In the genomic region with DNA sequence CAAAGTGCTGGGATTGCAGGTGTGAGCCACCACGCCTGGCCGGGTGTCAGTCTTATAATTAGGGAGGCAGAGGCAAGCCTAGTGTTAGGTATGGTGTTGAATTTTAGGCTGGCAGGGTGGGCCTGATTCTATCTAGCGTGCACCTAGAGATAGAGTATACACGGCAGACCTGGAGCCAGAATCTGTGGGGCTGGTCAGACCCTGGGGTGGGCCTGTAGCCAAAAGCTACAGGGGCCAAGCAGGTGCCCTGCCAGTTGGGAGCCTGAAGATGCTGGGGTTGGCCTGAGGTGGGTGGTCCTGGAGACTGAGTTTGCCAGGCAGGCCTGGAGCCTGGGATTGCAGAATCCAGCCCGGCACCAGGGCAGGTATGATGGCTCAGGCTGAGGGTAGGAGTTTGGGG, we compare ENCODE assay signal across 37 cellular contexts.
"Had no signal": no experiment of that assay in that cellular context is flagged by ENCODE, and none has a peak within 500 bp of the region (broad histone marks: within the 10 kb centered on the region; RNA-seq: fewer than 3 reads in every experiment).

No MANE protein-coding gene starts in this region.

- H3K4me1 ChIP-seq: ascending aorta had no signal

- H3K27me3 ChIP-seq: ascending aorta, cardiac muscle cell had no signal

- H3K27ac ChIP-seq: ascending aorta, cardiac muscle cell, VCaP had no signal

- H3K27ac Mint-ChIP-seq: activated B cell treated with CpG ODN at 0.5 μM for 24 hours; activated CD4-positive, alpha-beta memory T cell treated with anti-CD3 and anti-CD28 coated beads for 36 hours; activated CD4-positive, alpha-beta T cell treated with anti-CD3 and anti-CD28 coated beads, Interleukin-2, amount 10 ng/mL, durations not matched to agents 24 days and 14 days; activated CD8-positive, alpha-beta T cell treated with anti-CD3 and anti-CD28 coated beads for 36 hours; activated naive CD4-positive, alpha-beta T cell treated with anti-CD3 and anti-CD28 coated beads, Interleukin-2, amount 10 ng/mL, durations not matched to agents 7 days and 5 days; activated naive CD4-positive, alpha-beta T cell treated with anti-CD3 and anti-CD28 coated beads, Interleukin-2, amount 50 U/mL, for 24 hours; activated naive CD8-positive, alpha-beta T cell; activated naive CD8-positive, alpha-beta T cell treated with anti-CD3 and anti-CD28 coated beads, Interleukin-2, amount 10 ng/mL, durations not matched to agents 7 days and 5 days; activated naive CD8-positive, alpha-beta T cell treated with anti-CD3 and anti-CD28 coated beads, Interleukin-2, amount 50 U/mL, for 24 hours; activated T-cell treated with anti-CD3 and anti-CD28 coated beads, Interleukin-2, amount 50 U/mL, for 72 hours; activated T-helper 1 cell treated with anti-CD3 and anti-CD28 coated beads, Interleukin-12 subunit alpha, Interleukin-12 subunit beta, Interleukin-2, Interleukin-4 antibody, amounts not matched to agents 30 ng/mL and 10 ng/mL and 1 ng/mL, durations not matched to agents 14 hours and 24 hours and 36 hours; activated T-helper 17 cell treated with anti-CD3 and anti-CD28 coated beads, Interleukin-2, amount 50 U/mL, for 72 hours; brain; T-helper 1 cell treated with Interleukin-12 subunit alpha and Interleukin-12 subunit beta and Interleukin-4 antibody, amounts not matched to agents 30 μg/mL and 1 μg/mL, for 36 hours; T-helper 2 cell treated with Interferon-gamma antibody and Interleukin-4, amounts not matched to agents 5 μg/mL and 100 μg/mL, for 36 hours had no signal

- H3K4me3 ChIP-seq: ascending aorta, cardiac muscle cell had no signal

- H3K36me3 ChIP-seq: ascending aorta, cardiac muscle cell had no signal

- DNase-seq: activated B cell treated with CpG ODN at 0.5 μM for 24 hours; activated CD4-positive, alpha-beta memory T cell treated with anti-CD3 and anti-CD28 coated beads for 36 hours; activated CD4-positive, alpha-beta T cell treated with anti-CD3 and anti-CD28 coated beads for 4 hours; activated CD4-positive, alpha-beta T cell treated with anti-CD3 and anti-CD28 coated beads, Interleukin-2, amount 10 ng/mL, durations not matched to agents 24 days and 14 days; activated CD4-positive, alpha-beta T cell treated with anti-CD3 and anti-CD28 coated beads, Interleukin-2, amount 50 U/mL, for 1 hour; activated CD4-positive, alpha-beta T cell treated with anti-CD3 and anti-CD28 coated beads, Interleukin-2, amount 50 U/mL, for 4 hours; activated CD4-positive, CD25-positive, alpha-beta regulatory T cell treated with anti-CD3 and anti-CD28 coated beads, Interleukin-2, amount 50 U/mL, for 72 hours; activated CD8-positive, alpha-beta memory T cell treated with anti-CD3 and anti-CD28 coated beads, Interleukin-2, amount 50 U/mL, for 4 hours; activated CD8-positive, alpha-beta T cell treated with anti-CD3 and anti-CD28 coated beads for 36 hours; activated effector memory CD4-positive, alpha-beta T cell treated with anti-CD3 and anti-CD28 coated beads, Interleukin-2, amount 50 U/mL, for 16 hours; activated gamma-delta T cell treated with Interleukin-2 at 50 U/mL for 16 hours; activated naive CD4-positive, alpha-beta T cell; activated naive CD4-positive, alpha-beta T cell treated with anti-CD3 and anti-CD28 coated beads, Interleukin-2, amount 10 ng/mL, durations not matched to agents 7 days and 5 days; activated naive CD8-positive, alpha-beta T cell treated with anti-CD3 and anti-CD28 coated beads, Interleukin-2, amount 10 ng/mL, durations not matched to agents 7 days and 5 days; activated naive CD8-positive, alpha-beta T cell treated with anti-CD3 and anti-CD28 coated beads, Interleukin-2, amount 50 U/mL, for 24 hours; activated T-cell treated with anti-CD3 and anti-CD28 coated beads for 4 hours; activated T-cell treated with anti-CD3 and anti-CD28 coated beads, Interleukin-2, amount 50 U/mL, for 1 hour; activated T-cell treated with anti-CD3 and anti-CD28 coated beads, Interleukin-2, amount 50 U/mL, for 4 hours; activated T-cell treated with anti-CD3 and anti-CD28 coated beads, Interleukin-2, amount 50 U/mL, for 72 hours; amygdala; anterior cingulate cortex; caudate nucleus; cerebellar nuclear complex; T-helper 1 cell; T-helper 2 cell; T-helper 9 cell had no signal

- H3K4me3 Mint-ChIP-seq: activated B cell treated with CpG ODN at 0.5 μM for 24 hours; activated CD4-positive, alpha-beta memory T cell treated with anti-CD3 and anti-CD28 coated beads for 36 hours; activated CD4-positive, alpha-beta T cell treated with anti-CD3 and anti-CD28 coated beads, Interleukin-2, amount 10 ng/mL, durations not matched to agents 24 days and 14 days; activated CD8-positive, alpha-beta T cell treated with anti-CD3 and anti-CD28 coated beads for 36 hours; activated naive CD4-positive, alpha-beta T cell treated with anti-CD3 and anti-CD28 coated beads, Interleukin-2, amount 10 ng/mL, durations not matched to agents 7 days and 5 days; activated naive CD4-positive, alpha-beta T cell treated with anti-CD3 and anti-CD28 coated beads, Interleukin-2, amount 50 U/mL, for 24 hours; activated naive CD8-positive, alpha-beta T cell; activated naive CD8-positive, alpha-beta T cell treated with anti-CD3 and anti-CD28 coated beads, Interleukin-2, amount 10 ng/mL, durations not matched to agents 7 days and 5 days; activated naive CD8-positive, alpha-beta T cell treated with anti-CD3 and anti-CD28 coated beads, Interleukin-2, amount 50 U/mL, for 24 hours; activated T-cell treated with anti-CD3 and anti-CD28 coated beads, Interleukin-2, amount 50 U/mL, for 4 hours; activated T-cell treated with anti-CD3 and anti-CD28 coated beads, Interleukin-2, amount 50 U/mL, for 72 hours; activated T-helper 1 cell treated with anti-CD3 and anti-CD28 coated beads, Interleukin-12 subunit alpha, Interleukin-12 subunit beta, Interleukin-2, Interleukin-4 antibody, amounts not matched to agents 30 ng/mL and 10 ng/mL and 1 ng/mL, durations not matched to agents 14 hours and 24 hours and 36 hours; activated T-helper 17 cell treated with anti-CD3 and anti-CD28 coated beads, Interleukin-2, amount 50 U/mL, for 72 hours; brain; central memory CD8-positive, alpha-beta T cell; T-helper 1 cell treated with Interleukin-12 subunit alpha and Interleukin-12 subunit beta and Interleukin-4 antibody, amounts not matched to agents 30 μg/mL and 1 μg/mL, for 36 hours; T-helper 2 cell treated with Interferon-gamma antibody and Interleukin-4, amounts not matched to agents 5 μg/mL and 100 μg/mL, for 36 hours had no signal

- H3K4me1 Mint-ChIP-seq: activated B cell treated with CpG ODN at 0.5 μM for 24 hours; activated CD4-positive, alpha-beta T cell treated with anti-CD3 and anti-CD28 coated beads, Interleukin-2, amount 10 ng/mL, durations not matched to agents 24 days and 14 days; activated naive CD4-positive, alpha-beta T cell treated with anti-CD3 and anti-CD28 coated beads, Interleukin-2, amount 10 ng/mL, durations not matched to agents 7 days and 5 days; activated naive CD4-positive, alpha-beta T cell treated with anti-CD3 and anti-CD28 coated beads, Interleukin-2, amount 50 U/mL, for 24 hours; activated naive CD8-positive, alpha-beta T cell treated with anti-CD3 and anti-CD28 coated beads, Interleukin-2, amount 10 ng/mL, durations not matched to agents 7 days and 5 days; activated naive CD8-positive, alpha-beta T cell treated with anti-CD3 and anti-CD28 coated beads, Interleukin-2, amount 50 U/mL, for 24 hours; activated T-helper 17 cell treated with anti-CD3 and anti-CD28 coated beads, Interleukin-2, amount 50 U/mL, for 72 hours; brain; central memory CD8-positive, alpha-beta T cell had no signal

- H3K9me3 ChIP-seq: ascending aorta had no signal

- H3K36me3 Mint-ChIP-seq: activated CD4-positive, alpha-beta memory T cell treated with anti-CD3 and anti-CD28 coated beads for 36 hours; activated naive CD4-positive, alpha-beta T cell treated with anti-CD3 and anti-CD28 coated beads, Interleukin-2, amount 10 ng/mL, durations not matched to agents 7 days and 5 days; activated naive CD4-positive, alpha-beta T cell treated with anti-CD3 and anti-CD28 coated beads, Interleukin-2, amount 50 U/mL, for 24 hours; activated naive CD8-positive, alpha-beta T cell; activated naive CD8-positive, alpha-beta T cell treated with anti-CD3 and anti-CD28 coated beads, Interleukin-2, amount 10 ng/mL, durations not matched to agents 7 days and 5 days; brain had no signal

- H3K27me3 Mint-ChIP-seq: activated B cell treated with CpG ODN at 0.5 μM for 24 hours; activated CD4-positive, alpha-beta memory T cell treated with anti-CD3 and anti-CD28 coated beads for 36 hours; activated CD4-positive, alpha-beta T cell treated with anti-CD3 and anti-CD28 coated beads, Interleukin-2, amount 10 ng/mL, durations not matched to agents 24 days and 14 days; activated CD8-positive, alpha-beta T cell treated with anti-CD3 and anti-CD28 coated beads for 36 hours; activated naive CD4-positive, alpha-beta T cell treated with anti-CD3 and anti-CD28 coated beads, Interleukin-2, amount 10 ng/mL, durations not matched to agents 7 days and 5 days; activated naive CD4-positive, alpha-beta T cell treated with anti-CD3 and anti-CD28 coated beads, Interleukin-2, amount 50 U/mL, for 24 hours; activated naive CD8-positive, alpha-beta T cell; activated naive CD8-positive, alpha-beta T cell treated with anti-CD3 and anti-CD28 coated beads, Interleukin-2, amount 10 ng/mL, durations not matched to agents 7 days and 5 days; activated naive CD8-positive, alpha-beta T cell treated with anti-CD3 and anti-CD28 coated beads, Interleukin-2, amount 50 U/mL, for 24 hours; activated T-helper 17 cell treated with anti-CD3 and anti-CD28 coated beads, Interleukin-2, amount 50 U/mL, for 72 hours; central memory CD8-positive, alpha-beta T cell had no signal

- H3K9me3 Mint-ChIP-seq: activated CD4-positive, alpha-beta T cell treated with anti-CD3 and anti-CD28 coated beads, Interleukin-2, amount 10 ng/mL, durations not matched to agents 24 days and 14 days had no signal

- ATAC-seq: activated CD8-positive, alpha-beta T cell treated with anti-CD3 and anti-CD28 coated beads for 36 hours; activated T-cell treated with anti-CD3 and anti-CD28 coated beads, Interleukin-2, amount 50 U/mL, for 4 hours; activated T-cell treated with anti-CD3 and anti-CD28 coated beads, Interleukin-2, amount 50 U/mL, for 72 hours; activated T-helper 17 cell treated with anti-CD3 and anti-CD28 coated beads, Interleukin-2, amount 50 U/mL, for 72 hours had no signal
